In the genomic region with DNA sequence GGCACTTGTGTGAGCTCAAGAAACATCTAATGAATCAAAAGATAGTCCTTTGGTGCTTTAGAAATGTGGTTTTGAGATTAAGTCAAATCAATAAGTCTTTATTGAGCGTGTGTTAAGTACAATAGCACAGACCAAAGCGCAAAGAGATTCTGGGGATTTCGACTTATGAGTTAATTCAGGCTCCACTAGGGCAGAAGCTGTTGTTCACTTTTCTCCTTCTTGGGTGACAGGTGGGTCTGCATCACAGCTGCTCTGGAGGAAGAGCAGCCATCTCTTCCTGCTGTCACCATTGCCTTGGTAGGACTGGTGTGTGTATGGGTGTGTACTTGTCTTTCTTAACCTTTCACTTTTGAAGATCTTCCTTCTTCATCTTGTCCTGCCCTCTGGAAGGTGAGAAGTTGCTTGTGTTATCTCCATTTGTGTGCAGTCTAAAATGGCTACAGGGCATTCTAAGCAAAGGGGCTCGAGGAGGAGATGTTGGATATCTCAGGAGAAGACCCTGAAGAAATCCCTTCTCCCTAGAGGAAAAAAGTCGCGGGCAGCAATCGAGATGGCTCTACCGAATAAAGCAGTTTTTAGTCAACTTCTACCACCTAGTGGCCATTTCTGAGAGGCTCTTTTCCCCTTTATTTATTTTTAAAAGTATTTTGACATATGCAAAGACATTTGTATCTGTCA, we compare ENCODE assay signal across 8 cellular contexts. TPM values are rescaled to one million over a fixed set of nuclear protein-coding genes. Genes with fewer than 3 reads are reported as not detected.
DNase-seq lines count a peak whose midpoint lies in the region; ATAC-seq and TF ChIP-seq lines count a peak whose summit lies in the region.

No MANE protein-coding gene starts in this region.

- peak; percentile 62 to 85 for TF ChIP-seq CTCF in left lung (IDR thresholded peaks at IDR 0.05)

- POLR2A ChIA-PET in HEK293T (lab: Yijun Ruan, JAX): interaction anchor here (1.0 kb wide), 1 partner anchor 266 kb away, joined by 3 read pairs; a partner anchor contains a TSS

- H3K4me1 ChIP-seq in left lung: peaks cover 0 to 23% of the 10 kb centered on the region in 2 donors
- H3K4me1 ChIP-seq in subcutaneous abdominal adipose tissue (ENCODE audit: control insufficient read depth in 5 of 5, insufficient read depth in 5 of 5, low read length in 5 of 5): peaks cover 3 to 33% (median 18%) of the 10 kb centered on the region in 5 donors

- H3K36me3 ChIP-seq in left lung (no peaks in the 10 kb centered on the region), subcutaneous abdominal adipose tissue (ENCODE audit: control insufficient read depth in 5 of 5, insufficient read depth in 5 of 5, low read length in 5 of 5) (no peaks in the 10 kb centered on the region)

- no peaks in the 10 kb centered on the region for H3K27me3 ChIP-seq in left lung
- no peaks in the 10 kb centered on the region for H3K27me3 ChIP-seq in subcutaneous abdominal adipose tissue (ENCODE audit: control insufficient read depth in 5 of 5, insufficient read depth in 4 of 5, low read length in 5 of 5)

- intact Hi-C loops in left lung (cut with DNase I): loop anchor here in 1 of 2 donors (10.0 kb wide), 1 partner anchor 679 kb away; no protein-coding TSS in a partner anchor

- no peak for DNase-seq in activated CD4-positive, CD25-positive, alpha-beta regulatory T cell (lab: John Stamatoyannopoulos, UW)
- DNase-seq in HEK293T (ENCODE audit: extremely low spot score) (peak; percentile 76), NCI-H128 (lab: John Stamatoyannopoulos, UW; ENCODE audit: unreplicated experiment) (peak; percentile 77), SKM-1 (lab: John Stamatoyannopoulos, UW; ENCODE audit: unreplicated experiment) (peak; percentile 96), cerebellar cortex (ENCODE audit: low spot score) (peak; percentile 65), left lung (no peak)

- CTCF ChIA-PET in HEK293T (lab: Yijun Ruan, JAX): interaction anchor here (0.6 to 1.2 kb wide), 7 partner anchors 30 to 516 kb away, joined by 3 to 10 read pairs (median 3); a partner anchor contains a TSS

- H3K27ac ChIP-seq in left lung (peak overlapping the region in 1 of 2 donors; percentile 33), subcutaneous abdominal adipose tissue (ENCODE audit: low read depth, low read length) (no peak overlapping the region)

- no peaks in the 10 kb centered on the region for H3K9me3 ChIP-seq in left lung
- H3K9me3 ChIP-seq in subcutaneous abdominal adipose tissue (ENCODE audit: control insufficient read depth in 5 of 5, low read length in 5 of 5): no peaks in the 10 kb centered on the region

- ATAC-seq in activated CD4-positive, CD25-positive, alpha-beta regulatory T cell treated with anti-CD3 and anti-CD28 coated beads, Interleukin-2, amount 50 U/mL, for 24 hours: peak; percentile 74 to 79
- ATAC-seq in left lung: peak; percentile 91

- peak overlapping the region in 4 of 5 donors; percentile 1 to 49 (median 22) for H3K9ac ChIP-seq in subcutaneous abdominal adipose tissue (ENCODE audit: low read length in 5 of 5)

- H3K4me3 ChIP-seq in left lung (peak overlapping the region; percentile 18 to 42), subcutaneous abdominal adipose tissue (ENCODE audit: low read depth in 1 of 5, low read length in 5 of 5) (peak overlapping the region; percentile 33 to 74 (median 65))

TF ChIP-seq in HEK293T, 16 proteins besides CTCF, POLR2A, EP300 and RAD21:
- peak; percentile 75 for TF ChIP-seq CTBP1 (IDR thresholded peaks at IDR 0.05; ENCODE audit: borderline replicate concordance)
- TF ChIP-seq L3MBTL2 (conservative IDR thresholded peaks at IDR 0.05): no peak
- peak; percentile 98 for TF ChIP-seq ZNF384 (IDR thresholded peaks at IDR 0.05)
- TF ChIP-seq FOXM1 (IDR thresholded peaks at IDR 0.05; ENCODE audit: borderline replicate concordance): peak; percentile 92
TF ChIP-seq in HEK293T: peak in this region for 3.

RNA-seq across cellular contexts. Expression of a gene that starts 22.9 kb away (rescaled TPM):
- 10 to 100 TPM in 1 of 2 donors, 1 to 10 TPM in 1; 3.9 to 10.4 TPM for total RNA-seq in left lung

Comparison
In these comparisons a context has a peak if more than half of its experiments do, and no peak if none do; other contexts are left out.
1. DNase-seq: peak in HEK293T (single experiment), NCI-H128 (single experiment), SKM-1 (single experiment) and cerebellar cortex (single experiment); none in activated CD4-positive, CD25-positive, alpha-beta regulatory T cell (0 of 4) and left lung (0 of 2).